ENCODE assay signal across 1 cellular context in the genomic region with DNA sequence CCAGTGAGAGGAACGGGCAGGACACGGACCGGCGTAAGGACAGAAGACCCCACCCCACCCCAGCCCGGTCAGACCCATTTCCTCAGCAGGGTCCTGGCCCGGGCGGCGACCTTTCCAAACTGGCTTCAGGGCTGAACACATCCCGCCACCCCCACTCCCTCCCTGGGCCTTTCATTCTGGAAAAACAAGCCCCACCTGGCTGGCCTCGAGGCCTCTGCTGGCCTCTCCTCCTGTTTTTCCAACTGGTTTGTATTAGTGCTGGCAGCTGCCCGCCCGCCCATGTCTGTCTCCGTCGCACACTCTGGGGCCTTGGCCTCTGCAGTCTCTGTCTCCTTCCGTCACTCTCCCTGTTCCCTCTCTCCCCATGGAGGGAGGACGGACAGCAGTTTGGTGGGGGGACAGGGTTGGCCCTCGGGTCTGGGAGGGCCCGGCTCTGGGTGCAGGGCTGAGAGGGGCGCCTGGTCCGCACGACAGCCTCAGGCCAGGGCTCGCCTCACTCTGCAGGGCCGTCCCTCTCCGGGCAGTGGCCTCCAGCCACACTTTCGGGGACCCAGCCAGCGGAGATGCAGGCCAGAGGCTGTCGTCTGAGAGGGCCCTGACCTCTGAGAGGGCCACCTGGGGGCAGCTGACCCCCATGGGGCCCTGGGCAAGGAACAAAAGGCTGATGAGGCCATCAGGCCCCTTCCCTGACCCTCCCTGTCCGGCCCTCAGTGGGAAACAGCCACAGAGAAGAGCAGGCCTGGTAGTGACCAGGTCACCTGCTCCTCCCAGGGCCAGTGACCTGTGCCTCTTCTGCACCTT.
A peak's percentile ranks its signal among the peaks of the same experiment; 100 is the strongest.
TF ChIP-seq lines count a peak whose summit lies in the region.

No MANE protein-coding gene starts in this region.

TF ChIP-seq in HepG2, 621 proteins besides CTCF, POLR2A, EP300 and RAD21 (continued from another document and continues in another):
- TF ChIP-seq, protein P1, sequence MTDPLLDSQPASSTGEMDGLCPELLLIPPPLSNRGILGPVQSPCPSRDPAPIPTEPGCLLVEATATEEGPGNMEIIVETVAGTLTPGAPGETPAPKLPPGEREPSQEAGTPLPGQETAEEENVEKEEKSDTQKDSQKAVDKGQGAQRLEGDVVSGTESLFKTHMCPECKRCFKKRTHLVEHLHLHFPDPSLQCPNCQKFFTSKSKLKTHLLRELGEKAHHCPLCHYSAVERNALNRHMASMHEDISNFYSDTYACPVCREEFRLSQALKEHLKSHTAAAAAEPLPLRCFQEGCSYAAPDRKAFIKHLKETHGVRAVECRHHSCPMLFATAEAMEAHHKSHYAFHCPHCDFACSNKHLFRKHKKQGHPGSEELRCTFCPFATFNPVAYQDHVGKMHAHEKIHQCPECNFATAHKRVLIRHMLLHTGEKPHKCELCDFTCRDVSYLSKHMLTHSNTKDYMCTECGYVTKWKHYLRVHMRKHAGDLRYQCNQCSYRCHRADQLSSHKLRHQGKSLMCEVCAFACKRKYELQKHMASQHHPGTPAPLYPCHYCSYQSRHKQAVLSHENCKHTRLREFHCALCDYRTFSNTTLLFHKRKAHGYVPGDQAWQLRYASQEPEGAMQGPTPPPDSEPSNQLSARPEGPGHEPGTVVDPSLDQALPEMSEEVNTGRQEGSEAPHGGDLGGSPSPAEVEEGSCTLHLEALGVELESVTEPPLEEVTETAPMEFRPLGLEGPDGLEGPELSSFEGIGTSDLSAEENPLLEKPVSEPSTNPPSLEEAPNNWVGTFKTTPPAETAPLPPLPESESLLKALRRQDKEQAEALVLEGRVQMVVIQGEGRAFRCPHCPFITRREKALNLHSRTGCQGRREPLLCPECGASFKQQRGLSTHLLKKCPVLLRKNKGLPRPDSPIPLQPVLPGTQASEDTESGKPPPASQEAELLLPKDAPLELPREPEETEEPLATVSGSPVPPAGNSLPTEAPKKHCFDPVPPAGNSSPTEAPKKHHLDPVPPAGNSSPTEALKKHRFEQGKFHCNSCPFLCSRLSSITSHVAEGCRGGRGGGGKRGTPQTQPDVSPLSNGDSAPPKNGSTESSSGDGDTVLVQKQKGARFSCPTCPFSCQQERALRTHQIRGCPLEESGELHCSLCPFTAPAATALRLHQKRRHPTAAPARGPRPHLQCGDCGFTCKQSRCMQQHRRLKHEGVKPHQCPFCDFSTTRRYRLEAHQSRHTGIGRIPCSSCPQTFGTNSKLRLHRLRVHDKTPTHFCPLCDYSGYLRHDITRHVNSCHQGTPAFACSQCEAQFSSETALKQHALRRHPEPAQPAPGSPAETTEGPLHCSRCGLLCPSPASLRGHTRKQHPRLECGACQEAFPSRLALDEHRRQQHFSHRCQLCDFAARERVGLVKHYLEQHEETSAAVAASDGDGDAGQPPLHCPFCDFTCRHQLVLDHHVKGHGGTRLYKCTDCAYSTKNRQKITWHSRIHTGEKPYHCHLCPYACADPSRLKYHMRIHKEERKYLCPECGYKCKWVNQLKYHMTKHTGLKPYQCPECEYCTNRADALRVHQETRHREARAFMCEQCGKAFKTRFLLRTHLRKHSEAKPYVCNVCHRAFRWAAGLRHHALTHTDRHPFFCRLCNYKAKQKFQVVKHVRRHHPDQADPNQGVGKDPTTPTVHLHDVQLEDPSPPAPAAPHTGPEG (CRISPR knock-in tag; IDR thresholded peaks at IDR 0.05) = peak; percentile 74
- TF ChIP-seq ZNF772 (CRISPR knock-in tag; IDR thresholded peaks at IDR 0.05) (peak; percentile 48; the same call in 1 of the 2 replicates), ZNF713 (CRISPR knock-in tag; IDR thresholded peaks at IDR 0.05) (0 out of 2 replicates have a peak, but pooled peaks have one; percentile 35), ETV5 (CRISPR knock-in tag; IDR thresholded peaks at IDR 0.05; ENCODE audit: borderline replicate concordance) (peak; percentile 11; the same call in 1 of the 2 replicates), DMAP1 (CRISPR knock-in tag; IDR thresholded peaks at IDR 0.05) (no peak), ZNF317 (CRISPR knock-in tag; IDR thresholded peaks at IDR 0.05) (peak; percentile 57; the same call in 1 of the 2 replicates), ZNF614 (CRISPR knock-in tag; IDR thresholded peaks at IDR 0.05; ENCODE audit: borderline replicate concordance) (no peak), NR2F2 (IDR thresholded peaks at IDR 0.05; ENCODE audit: borderline replicate concordance, low read depth) (peak; percentile 98), NFKBIZ (CRISPR knock-in tag; IDR thresholded peaks at IDR 0.05) (0 out of 2 replicates have a peak, but pooled peaks have one; percentile 27), ERF (CRISPR knock-in tag; IDR thresholded peaks at IDR 0.05) (0 out of 2 replicates have a peak, but pooled peaks have one; percentile 16), RXRB (CRISPR knock-in tag; IDR thresholded peaks at IDR 0.05; ENCODE audit: borderline replicate concordance) (peak; percentile 79), KLF16 (CRISPR knock-in tag; IDR thresholded peaks at IDR 0.05) (peak in 1 of 2 experiments; percentile 24; a peak in 1 of 4 replicates), ZMYM4 (CRISPR knock-in tag; IDR thresholded peaks at IDR 0.05) (peak; percentile 33; the same call in 1 of the 2 replicates), CHD4 (IDR thresholded peaks at IDR 0.05; ENCODE audit: borderline replicate concordance, low read length) (no peak), ZNF343 (CRISPR knock-in tag; IDR thresholded peaks at IDR 0.05) (0 out of 2 replicates have a peak, but pooled peaks have one; percentile 20), BCL6 (CRISPR knock-in tag; IDR thresholded peaks at IDR 0.05) (peak; percentile 74), ZNF235 (CRISPR knock-in tag; IDR thresholded peaks at IDR 0.05; ENCODE audit: borderline replicate concordance) (peak; percentile 81; the same call in 1 of the 2 replicates)
- TF ChIP-seq, protein P2, sequence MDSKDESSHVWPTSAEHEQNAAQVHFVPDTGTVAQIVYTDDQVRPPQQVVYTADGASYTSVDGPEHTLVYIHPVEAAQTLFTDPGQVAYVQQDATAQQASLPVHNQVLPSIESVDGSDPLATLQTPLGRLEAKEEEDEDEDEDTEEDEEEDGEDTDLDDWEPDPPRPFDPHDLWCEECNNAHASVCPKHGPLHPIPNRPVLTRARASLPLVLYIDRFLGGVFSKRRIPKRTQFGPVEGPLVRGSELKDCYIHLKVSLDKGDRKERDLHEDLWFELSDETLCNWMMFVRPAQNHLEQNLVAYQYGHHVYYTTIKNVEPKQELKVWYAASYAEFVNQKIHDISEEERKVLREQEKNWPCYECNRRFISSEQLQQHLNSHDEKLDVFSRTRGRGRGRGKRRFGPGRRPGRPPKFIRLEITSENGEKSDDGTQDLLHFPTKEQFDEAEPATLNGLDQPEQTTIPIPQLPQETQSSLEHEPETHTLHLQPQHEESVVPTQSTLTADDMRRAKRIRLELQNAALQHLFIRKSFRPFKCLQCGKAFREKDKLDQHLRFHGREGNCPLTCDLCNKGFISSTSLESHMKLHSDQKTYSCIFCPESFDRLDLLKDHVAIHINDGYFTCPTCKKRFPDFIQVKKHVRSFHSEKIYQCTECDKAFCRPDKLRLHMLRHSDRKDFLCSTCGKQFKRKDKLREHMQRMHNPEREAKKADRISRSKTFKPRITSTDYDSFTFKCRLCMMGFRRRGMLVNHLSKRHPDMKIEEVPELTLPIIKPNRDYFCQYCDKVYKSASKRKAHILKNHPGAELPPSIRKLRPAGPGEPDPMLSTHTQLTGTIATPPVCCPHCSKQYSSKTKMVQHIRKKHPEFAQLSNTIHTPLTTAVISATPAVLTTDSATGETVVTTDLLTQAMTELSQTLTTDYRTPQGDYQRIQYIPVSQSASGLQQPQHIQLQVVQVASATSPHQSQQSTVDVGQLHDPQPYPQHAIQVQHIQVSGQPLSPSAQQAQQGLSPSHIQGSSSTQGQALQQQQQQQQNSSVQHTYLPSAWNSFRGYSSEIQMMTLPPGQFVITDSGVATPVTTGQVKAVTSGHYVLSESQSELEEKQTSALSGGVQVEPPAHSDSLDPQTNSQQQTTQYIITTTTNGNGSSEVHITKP (CRISPR knock-in tag; IDR thresholded peaks at IDR 0.05; ENCODE audit: low read depth) = 0 out of 2 replicates have a peak, but pooled peaks have one; percentile 47
- TF ChIP-seq, protein P3, sequence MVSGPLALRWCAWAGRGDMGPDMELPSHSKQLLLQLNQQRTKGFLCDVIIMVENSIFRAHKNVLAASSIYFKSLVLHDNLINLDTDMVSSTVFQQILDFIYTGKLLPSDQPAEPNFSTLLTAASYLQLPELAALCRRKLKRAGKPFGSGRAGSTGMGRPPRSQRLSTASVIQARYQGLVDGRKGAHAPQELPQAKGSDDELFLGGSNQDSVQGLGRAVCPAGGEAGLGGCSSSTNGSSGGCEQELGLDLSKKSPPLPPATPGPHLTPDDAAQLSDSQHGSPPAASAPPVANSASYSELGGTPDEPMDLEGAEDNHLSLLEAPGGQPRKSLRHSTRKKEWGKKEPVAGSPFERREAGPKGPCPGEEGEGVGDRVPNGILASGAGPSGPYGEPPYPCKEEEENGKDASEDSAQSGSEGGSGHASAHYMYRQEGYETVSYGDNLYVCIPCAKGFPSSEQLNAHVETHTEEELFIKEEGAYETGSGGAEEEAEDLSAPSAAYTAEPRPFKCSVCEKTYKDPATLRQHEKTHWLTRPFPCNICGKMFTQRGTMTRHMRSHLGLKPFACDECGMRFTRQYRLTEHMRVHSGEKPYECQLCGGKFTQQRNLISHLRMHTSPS (CRISPR knock-in tag; IDR thresholded peaks at IDR 0.05; ENCODE audit: low read depth) = 0 out of 2 replicates have a peak, but pooled peaks have one; percentile 16
- TF ChIP-seq, protein P4, sequence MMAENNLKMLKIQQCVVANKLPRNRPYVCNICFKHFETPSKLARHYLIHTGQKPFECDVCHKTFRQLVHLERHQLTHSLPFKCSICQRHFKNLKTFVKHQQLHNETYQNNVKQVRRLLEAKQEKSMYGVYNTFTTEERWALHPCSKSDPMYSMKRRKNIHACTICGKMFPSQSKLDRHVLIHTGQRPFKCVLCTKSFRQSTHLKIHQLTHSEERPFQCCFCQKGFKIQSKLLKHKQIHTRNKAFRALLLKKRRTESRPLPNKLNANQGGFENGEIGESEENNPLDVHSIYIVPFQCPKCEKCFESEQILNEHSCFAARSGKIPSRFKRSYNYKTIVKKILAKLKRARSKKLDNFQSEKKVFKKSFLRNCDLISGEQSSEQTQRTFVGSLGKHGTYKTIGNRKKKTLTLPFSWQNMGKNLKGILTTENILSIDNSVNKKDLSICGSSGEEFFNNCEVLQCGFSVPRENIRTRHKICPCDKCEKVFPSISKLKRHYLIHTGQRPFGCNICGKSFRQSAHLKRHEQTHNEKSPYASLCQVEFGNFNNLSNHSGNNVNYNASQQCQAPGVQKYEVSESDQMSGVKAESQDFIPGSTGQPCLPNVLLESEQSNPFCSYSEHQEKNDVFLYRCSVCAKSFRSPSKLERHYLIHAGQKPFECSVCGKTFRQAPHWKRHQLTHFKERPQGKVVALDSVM (CRISPR knock-in tag; IDR thresholded peaks at IDR 0.05) = peak; percentile 88
- TF ChIP-seq, protein P5, sequence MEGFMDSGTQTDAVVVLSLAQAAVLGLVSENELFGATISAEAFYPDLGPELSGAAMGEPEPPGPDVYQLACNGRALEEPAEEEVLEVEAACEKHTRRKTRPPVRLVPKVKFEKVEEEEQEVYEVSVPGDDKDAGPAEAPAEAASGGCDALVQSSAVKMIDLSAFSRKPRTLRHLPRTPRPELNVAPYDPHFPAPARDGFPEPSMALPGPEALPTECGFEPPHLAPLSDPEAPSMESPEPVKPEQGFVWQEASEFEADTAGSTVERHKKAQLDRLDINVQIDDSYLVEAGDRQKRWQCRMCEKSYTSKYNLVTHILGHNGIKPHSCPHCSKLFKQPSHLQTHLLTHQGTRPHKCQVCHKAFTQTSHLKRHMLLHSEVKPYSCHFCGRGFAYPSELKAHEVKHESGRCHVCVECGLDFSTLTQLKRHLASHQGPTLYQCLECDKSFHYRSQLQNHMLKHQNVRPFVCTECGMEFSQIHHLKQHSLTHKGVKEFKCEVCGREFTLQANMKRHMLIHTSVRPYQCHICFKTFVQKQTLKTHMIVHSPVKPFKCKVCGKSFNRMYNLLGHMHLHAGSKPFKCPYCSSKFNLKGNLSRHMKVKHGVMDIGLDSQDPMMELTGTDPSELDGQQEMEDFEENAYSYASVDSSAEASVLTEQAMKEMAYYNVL (CRISPR knock-in tag; IDR thresholded peaks at IDR 0.05; ENCODE audit: borderline replicate concordance) = peak; percentile 52; the same call in 1 of the 2 replicates
- TF ChIP-seq, protein P6, sequence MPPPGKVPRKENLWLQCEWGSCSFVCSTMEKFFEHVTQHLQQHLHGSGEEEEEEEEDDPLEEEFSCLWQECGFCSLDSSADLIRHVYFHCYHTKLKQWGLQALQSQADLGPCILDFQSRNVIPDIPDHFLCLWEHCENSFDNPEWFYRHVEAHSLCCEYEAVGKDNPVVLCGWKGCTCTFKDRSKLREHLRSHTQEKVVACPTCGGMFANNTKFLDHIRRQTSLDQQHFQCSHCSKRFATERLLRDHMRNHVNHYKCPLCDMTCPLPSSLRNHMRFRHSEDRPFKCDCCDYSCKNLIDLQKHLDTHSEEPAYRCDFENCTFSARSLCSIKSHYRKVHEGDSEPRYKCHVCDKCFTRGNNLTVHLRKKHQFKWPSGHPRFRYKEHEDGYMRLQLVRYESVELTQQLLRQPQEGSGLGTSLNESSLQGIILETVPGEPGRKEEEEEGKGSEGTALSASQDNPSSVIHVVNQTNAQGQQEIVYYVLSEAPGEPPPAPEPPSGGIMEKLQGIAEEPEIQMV (CRISPR knock-in tag; IDR thresholded peaks at IDR 0.05; ENCODE audit: low read depth) = 0 out of 2 replicates have a peak, but pooled peaks have one; percentile 65
- TF ChIP-seq, protein P7, sequence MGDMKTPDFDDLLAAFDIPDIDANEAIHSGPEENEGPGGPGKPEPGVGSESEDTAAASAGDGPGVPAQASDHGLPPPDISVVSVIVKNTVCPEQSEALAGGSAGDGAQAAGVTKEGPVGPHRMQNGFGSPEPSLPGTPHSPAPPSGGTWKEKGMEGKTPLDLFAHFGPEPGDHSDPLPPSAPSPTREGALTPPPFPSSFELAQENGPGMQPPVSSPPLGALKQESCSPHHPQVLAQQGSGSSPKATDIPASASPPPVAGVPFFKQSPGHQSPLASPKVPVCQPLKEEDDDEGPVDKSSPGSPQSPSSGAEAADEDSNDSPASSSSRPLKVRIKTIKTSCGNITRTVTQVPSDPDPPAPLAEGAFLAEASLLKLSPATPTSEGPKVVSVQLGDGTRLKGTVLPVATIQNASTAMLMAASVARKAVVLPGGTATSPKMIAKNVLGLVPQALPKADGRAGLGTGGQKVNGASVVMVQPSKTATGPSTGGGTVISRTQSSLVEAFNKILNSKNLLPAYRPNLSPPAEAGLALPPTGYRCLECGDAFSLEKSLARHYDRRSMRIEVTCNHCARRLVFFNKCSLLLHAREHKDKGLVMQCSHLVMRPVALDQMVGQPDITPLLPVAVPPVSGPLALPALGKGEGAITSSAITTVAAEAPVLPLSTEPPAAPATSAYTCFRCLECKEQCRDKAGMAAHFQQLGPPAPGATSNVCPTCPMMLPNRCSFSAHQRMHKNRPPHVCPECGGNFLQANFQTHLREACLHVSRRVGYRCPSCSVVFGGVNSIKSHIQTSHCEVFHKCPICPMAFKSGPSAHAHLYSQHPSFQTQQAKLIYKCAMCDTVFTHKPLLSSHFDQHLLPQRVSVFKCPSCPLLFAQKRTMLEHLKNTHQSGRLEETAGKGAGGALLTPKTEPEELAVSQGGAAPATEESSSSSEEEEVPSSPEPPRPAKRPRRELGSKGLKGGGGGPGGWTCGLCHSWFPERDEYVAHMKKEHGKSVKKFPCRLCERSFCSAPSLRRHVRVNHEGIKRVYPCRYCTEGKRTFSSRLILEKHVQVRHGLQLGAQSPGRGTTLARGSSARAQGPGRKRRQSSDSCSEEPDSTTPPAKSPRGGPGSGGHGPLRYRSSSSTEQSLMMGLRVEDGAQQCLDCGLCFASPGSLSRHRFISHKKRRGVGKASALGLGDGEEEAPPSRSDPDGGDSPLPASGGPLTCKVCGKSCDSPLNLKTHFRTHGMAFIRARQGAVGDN (CRISPR knock-in tag; IDR thresholded peaks at IDR 0.05) = peak; percentile 92
